16 cellular contexts compared by ENCODE assay signal in genomic region chr10:114694062-114694461, GRCh38. TPM values are rescaled to one million over a fixed set of nuclear protein-coding genes. Genes with fewer than 3 reads are reported as not detected.
A peak's percentile ranks its signal among the peaks of the same experiment; 100 is the strongest.
DNase-seq lines count a peak whose midpoint lies in the region; ATAC-seq, FAIRE-seq and TF ChIP-seq lines count a peak whose summit lies in the region.
"Had no signal": no experiment of that assay in that cellular context is flagged by ENCODE, and none has a peak within 500 bp of the region (broad histone marks: within the 10 kb centered on the region; RNA-seq: fewer than 3 reads in every experiment).

No MANE protein-coding gene starts in this region.

- no peak for FAIRE-seq in GM12891 (lab: Jason Lieb, UNC)
- FAIRE-seq: endometrium, keratinocyte had no signal

- H3K27ac Mint-ChIP-seq in activated CD8-positive, alpha-beta memory T cell treated with anti-CD3 and anti-CD28 coated beads, Interleukin-2, amount 10 ng/mL, durations not matched to agents 7 days and 5 days = peak overlapping the region; percentile 39
- no peak overlapping the region for H3K27ac Mint-ChIP-seq in activated naive CD8-positive, alpha-beta T cell treated with anti-CD3 and anti-CD28 coated beads, Interleukin-2, amount 50 U/mL, for 24 hours
- H3K27ac Mint-ChIP-seq in naive thymus-derived CD8-positive, alpha-beta T cell = peak overlapping the region in 7 of 10 donors; percentile 11 to 81 (median 60)
- H3K27ac Mint-ChIP-seq: activated T-cell treated with anti-CD3 and anti-CD28 coated beads, Interleukin-2, amount 50 U/mL, for 72 hours had no signal

- H3K4me3 Mint-ChIP-seq in activated CD8-positive, alpha-beta memory T cell treated with anti-CD3 and anti-CD28 coated beads, Interleukin-2, amount 10 ng/mL, durations not matched to agents 7 days and 5 days = no peak overlapping the region
- H3K4me3 Mint-ChIP-seq in activated naive CD8-positive, alpha-beta T cell treated with anti-CD3 and anti-CD28 coated beads, Interleukin-2, amount 50 U/mL, for 24 hours = no peak overlapping the region
- no peak overlapping the region for H3K4me3 Mint-ChIP-seq in naive thymus-derived CD8-positive, alpha-beta T cell
- H3K4me3 Mint-ChIP-seq: activated T-cell treated with anti-CD3 and anti-CD28 coated beads, Interleukin-2, amount 50 U/mL, for 72 hours; neural crest cell had no signal

- peaks cover 12% of the 10 kb centered on the region for H3K4me1 Mint-ChIP-seq in activated CD8-positive, alpha-beta memory T cell treated with anti-CD3 and anti-CD28 coated beads, Interleukin-2, amount 10 ng/mL, durations not matched to agents 7 days and 5 days
- peaks cover 5% of the 10 kb centered on the region for H3K4me1 Mint-ChIP-seq in activated naive CD8-positive, alpha-beta T cell treated with anti-CD3 and anti-CD28 coated beads, Interleukin-2, amount 50 U/mL, for 24 hours
- H3K4me1 Mint-ChIP-seq in naive thymus-derived CD8-positive, alpha-beta T cell = peaks cover 2 to 11% (median 11%) of the 10 kb centered on the region in 4 donors

- H3K27me3 Mint-ChIP-seq in activated CD8-positive, alpha-beta memory T cell treated with anti-CD3 and anti-CD28 coated beads, Interleukin-2, amount 10 ng/mL, durations not matched to agents 7 days and 5 days = peaks cover 26% of the 10 kb centered on the region
- H3K27me3 Mint-ChIP-seq in activated naive CD8-positive, alpha-beta T cell treated with anti-CD3 and anti-CD28 coated beads, Interleukin-2, amount 50 U/mL, for 24 hours = peaks cover 6% of the 10 kb centered on the region
- H3K27me3 Mint-ChIP-seq in naive thymus-derived CD8-positive, alpha-beta T cell = peaks cover 0 to 12% (median 7%) of the 10 kb centered on the region in 5 donors

- POLR2A ChIA-PET in naive thymus-derived CD8-positive, alpha-beta T cell (lab: Charles Lee) = no interaction called here

- ATAC-seq in activated CD8-positive, alpha-beta memory T cell treated with anti-CD3 and anti-CD28 coated beads, Interleukin-2, amount 10 ng/mL, durations not matched to agents 7 days and 5 days = peak; percentile 83
- peak; percentile 75 for ATAC-seq in activated naive CD8-positive, alpha-beta T cell treated with anti-CD3 and anti-CD28 coated beads, Interleukin-2, amount 50 U/mL, for 24 hours
- ATAC-seq in naive thymus-derived CD8-positive, alpha-beta T cell = peak; percentile 86 to 90
- ATAC-seq: psoas muscle had no signal

- no peaks in the 10 kb centered on the region for H3K9me3 Mint-ChIP-seq in activated CD8-positive, alpha-beta memory T cell treated with anti-CD3 and anti-CD28 coated beads, Interleukin-2, amount 10 ng/mL, durations not matched to agents 7 days and 5 days (ENCODE audit: low read depth)
- no peaks in the 10 kb centered on the region for H3K9me3 Mint-ChIP-seq in activated naive CD8-positive, alpha-beta T cell treated with anti-CD3 and anti-CD28 coated beads, Interleukin-2, amount 50 U/mL, for 24 hours
- no peaks in the 10 kb centered on the region for H3K9me3 Mint-ChIP-seq in naive thymus-derived CD8-positive, alpha-beta T cell
- H3K9me3 Mint-ChIP-seq: activated T-cell treated with anti-CD3 and anti-CD28 coated beads, Interleukin-2, amount 50 U/mL, for 72 hours; neural crest cell had no signal

- peak; percentile 63 for DNase-seq in activated CD8-positive, alpha-beta memory T cell treated with anti-CD3 and anti-CD28 coated beads, Interleukin-2, amount 10 ng/mL, durations not matched to agents 7 days and 5 days
- DNase-seq in activated CD8-positive, alpha-beta memory T cell treated with anti-CD3 and anti-CD28 coated beads, Interleukin-2, amount 50 U/mL, for 48 hours = no peak
- DNase-seq in Daoy (ENCODE audit: low read depth) (peak; percentile 48), activated gamma-delta T cell treated with Interleukin-2 at 50 U/mL for 16 hours (no peak), GM12891 (ENCODE audit: insufficient read length, low spot score) (no peak), SHP77 treated with DMSO at 0.1 percent for 48 hours (lab: John Stamatoyannopoulos, UW) (no peak)
- no peak for DNase-seq in activated naive CD8-positive, alpha-beta T cell treated with anti-CD3 and anti-CD28 coated beads, Interleukin-2, amount 50 U/mL, for 24 hours
- peak in 6 of 10 donors; percentile 7 to 47 (median 22) for DNase-seq in naive thymus-derived CD8-positive, alpha-beta T cell
- DNase-seq: amygdala, DMS79, hippocampal formation, psoas muscle had no signal

- no peak for TF ChIP-seq POLR2A in GM12891 (IDR thresholded peaks at IDR 0.05; ENCODE audit: low read depth, low read length)

- CTCF ChIA-PET in activated CD8-positive, alpha-beta memory T cell treated with anti-CD3 and anti-CD28 coated beads, Interleukin-2, amount 10 ng/mL, durations not matched to agents 7 days and 5 days (lab: Charles Lee) = interaction anchor here (0.9 to 1.9 kb wide), 15 partner anchors 8 to 435 kb away, joined by 3 to 14 read pairs (median 3); partner anchors contain the start of gene FHIP2A

- no peaks in the 10 kb centered on the region for H3K36me3 Mint-ChIP-seq in activated CD8-positive, alpha-beta memory T cell treated with anti-CD3 and anti-CD28 coated beads, Interleukin-2, amount 10 ng/mL, durations not matched to agents 7 days and 5 days
- no peaks in the 10 kb centered on the region for H3K36me3 Mint-ChIP-seq in activated naive CD8-positive, alpha-beta T cell treated with anti-CD3 and anti-CD28 coated beads, Interleukin-2, amount 50 U/mL, for 24 hours (ENCODE audit: low read depth)
- H3K36me3 Mint-ChIP-seq in naive thymus-derived CD8-positive, alpha-beta T cell = no peaks in the 10 kb centered on the region

TF ChIP-seq in GM12891, 5 proteins besides CTCF, POLR2A, EP300 and RAD21:
- TF ChIP-seq TAF1 (IDR thresholded peaks at IDR 0.05; ENCODE audit: low read depth, low read length) (no peak), POLR2AphosphoS5 (IDR thresholded peaks at IDR 0.05; ENCODE audit: low read depth, low read length) (no peak), SPI1 (IDR thresholded peaks at IDR 0.05; ENCODE audit: low read depth, low read length) (no peak), PAX5 (IDR thresholded peaks at IDR 0.05; ENCODE audit: insufficient read depth, low read length, severe bottlenecking) (no peak), POU2F2 (IDR thresholded peaks at IDR 0.05; ENCODE audit: low read depth, low read length) (no peak)

RNA-seq across cellular contexts. Expression of gene ABLIM1, which starts 36.0 kb away (rescaled TPM):
- 10 to 100 TPM; 14.8 to 54.9 TPM for total RNA-seq in activated CD8-positive, alpha-beta memory T cell treated with anti-CD3 and anti-CD28 coated beads, Interleukin-2, amount 10 ng/mL, durations not matched to agents 7 days and 5 days
- total RNA-seq in Daoy (2014; rRNA removed; shearing (Covaris generic)) = 3.0 and 5.4 TPM in 2 replicates
- total RNA-seq in naive thymus-derived CD8-positive, alpha-beta T cell = 100 to 1,000 TPM; 423 to 430 TPM
- polyA plus RNA-seq in naive thymus-derived CD8-positive, alpha-beta T cell = 100 to 1,000 TPM; 267 to 388 (median 387) TPM
- 19.1 TPM for polyA plus RNA-seq in GM12891 (2012; ENCODE audit: low read depth, missing spikeins)

Comparison
In these comparisons a context has a peak if more than half of its experiments do, and no peak if none do; other contexts are left out.
1. DNase-seq: peak in activated CD8-positive, alpha-beta memory T cell treated with anti-CD3 and anti-CD28 coated beads, Interleukin-2, amount 10 ng/mL, durations not matched to agents 7 days and 5 days (single experiment), Daoy (single experiment) and naive thymus-derived CD8-positive, alpha-beta T cell (6 of 10); none in activated CD8-positive, alpha-beta memory T cell treated with anti-CD3 and anti-CD28 coated beads, Interleukin-2, amount 50 U/mL, for 48 hours (single experiment), activated naive CD8-positive, alpha-beta T cell treated with anti-CD3 and anti-CD28 coated beads, Interleukin-2, amount 50 U/mL, for 24 hours (single experiment), activated gamma-delta T cell treated with Interleukin-2 at 50 U/mL for 16 hours (single experiment), GM12891 (single experiment) and SHP77 treated with DMSO at 0.1 percent for 48 hours (single experiment).
2. RNA of gene ABLIM1, which starts 36.0 kb away (total RNA-seq): 423 to 430 TPM in naive thymus-derived CD8-positive, alpha-beta T cell; 14.8 to 54.9 TPM in activated CD8-positive, alpha-beta memory T cell treated with anti-CD3 and anti-CD28 coated beads, Interleukin-2, amount 10 ng/mL, durations not matched to agents 7 days and 5 days and 3.0 to 5.4 TPM in Daoy; every median in the first group is over 4 times any median in the second.
3. Peak in every context shown above with its lines, with median percentiles within 50 percentile points of each other: ATAC-seq.